Comparison of ENCODE assay signal across 14 cellular contexts in the genomic region with DNA sequence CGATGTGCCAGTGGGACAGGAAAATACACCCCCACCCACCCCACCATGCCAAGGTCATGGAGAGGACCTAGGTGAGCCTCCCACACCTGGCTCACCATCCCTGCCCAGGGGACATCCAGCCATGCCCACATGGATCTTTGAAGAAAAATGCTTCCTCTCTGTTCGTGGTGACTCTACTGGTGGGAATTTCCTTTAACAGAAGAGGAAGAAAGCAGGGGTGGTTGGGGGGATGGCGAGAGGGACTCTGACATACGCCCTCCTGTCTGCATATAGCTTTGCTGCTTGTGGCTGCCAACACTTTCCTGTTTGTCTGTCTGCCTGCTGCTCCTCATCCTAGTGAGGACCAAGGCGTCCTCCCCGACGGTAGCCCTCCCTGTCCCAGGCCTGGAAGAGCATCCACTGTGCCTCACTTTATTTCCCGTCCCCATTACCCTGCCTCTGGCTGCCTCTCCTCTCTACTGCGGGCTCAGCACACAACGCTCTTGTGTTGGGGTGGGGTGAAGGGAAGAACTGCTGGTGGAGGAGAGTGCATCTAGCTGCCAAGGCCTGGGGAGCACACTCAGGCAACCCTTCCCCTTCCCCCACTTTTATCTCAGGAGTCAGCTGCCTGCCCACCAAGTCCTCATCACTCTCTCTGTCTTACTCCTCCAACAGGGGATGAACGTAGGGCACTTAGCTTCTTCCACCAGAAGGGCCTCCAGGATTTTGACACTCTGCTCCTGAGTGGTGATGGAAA. TPM values are rescaled to one million over a fixed set of nuclear protein-coding genes. Genes with fewer than 3 reads are reported as not detected.
DNase-seq lines count a peak whose midpoint lies in the region; ATAC-seq, FAIRE-seq and TF ChIP-seq lines count a peak whose summit lies in the region.
"Had no signal": no experiment of that assay in that cellular context is flagged by ENCODE, and none has a peak within 500 bp of the region (broad histone marks: within the 10 kb centered on the region; RNA-seq: fewer than 3 reads in every experiment).

No MANE protein-coding gene starts in this region.

- DNase-seq in natural killer cell treated with Interleukin-12 subunit alpha and Interleukin-12 subunit beta and Interleukin-15 and Interleukin-18, amount 100 ng/mL, for 72 hours (ENCODE audit: low spot score): no peak
- no peak for DNase-seq in natural killer cell
- DNase-seq in OCI-LY7 (ENCODE audit: low spot score): peak; percentile 43
- DNase-seq in K562 (ENCODE audit: extremely low read depth in 1 of 4, low spot score in 3 of 4): no peak
- no peak for DNase-seq in tibial nerve (ENCODE audit: low spot score in 2 of 2)
- no peak for DNase-seq in MCF 10A (ENCODE audit: unreplicated experiment)
- DNase-seq: glutamatergic neuron; NCI-H1694; NCI-H69; right cardiac atrium; stimulated activated CD4-positive, alpha-beta T cell treated with anti-CD3 and anti-CD28 coated beads, Interleukin-4, amount 100 ng/mL, for 4 hours; stomach had no signal

- no peaks in the 10 kb centered on the region for H3K36me3 Mint-ChIP-seq in natural killer cell treated with Interleukin-12 subunit alpha and Interleukin-12 subunit beta and Interleukin-15 and Interleukin-18, amount 100 ng/mL, for 72 hours
- H3K36me3 Mint-ChIP-seq in natural killer cell: no peaks in the 10 kb centered on the region
- peaks cover under 1% of the 10 kb centered on the region for H3K36me3 Mint-ChIP-seq in MCF 10A (ENCODE audit: insufficient read depth, unreplicated experiment)

- H3K27me3 ChIP-seq in K562 (ENCODE audit: control insufficient read depth in 2 of 2, insufficient read depth in 2 of 2, low read length in 2 of 2): no peaks in the 10 kb centered on the region; a peak in 1 of 5 replicates
- H3K27me3 ChIP-seq in thymus (ENCODE audit: control insufficient read depth, insufficient read depth): no peaks in the 10 kb centered on the region
- H3K27me3 ChIP-seq in tibial nerve: no peaks in the 10 kb centered on the region

- TF ChIP-seq CTCF in natural killer cell (IDR thresholded peaks at IDR 0.05) (no peak), OCI-LY7 (conservative IDR thresholded peaks at IDR 0.05; ENCODE audit: low read length) (no peak), K562 (IDR thresholded peaks at IDR 0.05 in 2 of 3, conservative IDR thresholded peaks at IDR 0.05 in 1 of 3; ENCODE audit: insufficient read depth in 2 of 3, low read depth in 1 of 3, low read length in 3 of 3) (no peak), tibial nerve (IDR thresholded peaks at IDR 0.05) (no peak), MCF 10A (IDR thresholded peaks at IDR 0.05; ENCODE audit: unreplicated experiment) (no peak)

- H3K27ac ChIP-seq in OCI-LY7 (ENCODE audit: low read depth, low read length, poor library complexity, severe bottlenecking): peak overlapping the region; percentile 95
- no peak overlapping the region for H3K27ac ChIP-seq in K562 (ENCODE audit: extremely low read depth, low read depth, low read length)
- H3K27ac ChIP-seq in thymus (ENCODE audit: low read depth): peak overlapping the region; percentile 39
- H3K27ac ChIP-seq in tibial nerve: no peak overlapping the region

- no peaks in the 10 kb centered on the region for H3K9me1 ChIP-seq in K562 (ENCODE audit: control insufficient read depth, insufficient read depth, low read length)

- CTCF ChIA-PET in OCI-LY7 (lab: Charles Lee; ENCODE audit: unreplicated experiment) (interaction anchor here (0.9 to 1.5 kb wide), 2 partner anchors 9 to 69 kb away, joined by 3 to 4 read pairs; no protein-coding TSS in a partner anchor), K562 (lab: Yijun Ruan, JAX; ENCODE audit: low intra/inter-chr PET ratio) (interaction anchor here (0.6 kb wide), 1 partner anchor 39 kb away, joined by 3 read pairs; no protein-coding TSS in a partner anchor), MCF 10A (lab: Yijun Ruan, JAX) (interaction anchor here (0.7 to 46.2 kb wide), 6 partner anchors 10 to 500 kb away, joined by 3 to 1892 read pairs (median 7); partner anchors contain the start of gene MEX3A)

- H3K79me2 ChIP-seq in OCI-LY7 (ENCODE audit: insufficient read depth, low read depth, low read length) (peaks cover 74% of the 10 kb centered on the region), K562 (ENCODE audit: control insufficient read depth, insufficient read depth, low read length) (no peaks in the 10 kb centered on the region)

- no peaks in the 10 kb centered on the region for H3K9me3 ChIP-seq in OCI-LY7 (ENCODE audit: low read length)
- no peaks in the 10 kb centered on the region for H3K9me3 ChIP-seq in K562 (replicated peaks; ENCODE audit: control insufficient read depth, insufficient read depth, low read depth, low read length)
- no peaks in the 10 kb centered on the region for H3K9me3 ChIP-seq in thymus (ENCODE audit: control insufficient read depth)
- H3K9me3 ChIP-seq in tibial nerve: no peaks in the 10 kb centered on the region
- H3K9me3 ChIP-seq: stomach had no signal

- H3K27ac Mint-ChIP-seq in natural killer cell treated with Interleukin-12 subunit alpha and Interleukin-12 subunit beta and Interleukin-15 and Interleukin-18, amount 100 ng/mL, for 72 hours: peak overlapping the region; percentile 33 to 53
- no peak overlapping the region for H3K27ac Mint-ChIP-seq in natural killer cell
- H3K27ac Mint-ChIP-seq in MCF 10A (ENCODE audit: low read depth, unreplicated experiment): no peak overlapping the region

- no peak for TF ChIP-seq POLR2A in K562 (conservative IDR thresholded peaks at IDR 0.05)
- TF ChIP-seq POLR2A in tibial nerve (IDR thresholded peaks at IDR 0.05): no peak

- H3K4me1 Mint-ChIP-seq in natural killer cell treated with Interleukin-12 subunit alpha and Interleukin-12 subunit beta and Interleukin-15 and Interleukin-18, amount 100 ng/mL, for 72 hours (ENCODE audit: low read depth in 2 of 2): peaks cover 43 to 48% of the 10 kb centered on the region in 2 donors
- peaks cover 5 to 16% of the 10 kb centered on the region in 2 donors for H3K4me1 Mint-ChIP-seq in natural killer cell
- H3K4me1 Mint-ChIP-seq in MCF 10A (ENCODE audit: insufficient read depth, unreplicated experiment): peaks cover 4% of the 10 kb centered on the region

- H2AFZ ChIP-seq in OCI-LY7 (ENCODE audit: low read length): no peak overlapping the region
- H2AFZ ChIP-seq in K562 (ENCODE audit: low read depth, low read length): no peak overlapping the region

- intact Hi-C loops in natural killer cell (cut with micrococcal nuclease): no loop called here
- intact Hi-C loops in OCI-LY7 (cut with micrococcal nuclease; ENCODE audit: unreplicated experiment): loop anchor here (2.0 to 5.0 kb wide), 3 partner anchors 37 to 346 kb away; partner anchors contain the start of genes MEF2D and PMF1
- intact Hi-C loops in K562 (cut with micrococcal nuclease): no loop called here
- intact Hi-C loops in MCF 10A (cut with micrococcal nuclease): no loop called here

- peak overlapping the region in 1 of 2 experiments; percentile 79; a peak in 1 of 4 replicates for H3K9ac ChIP-seq in K562 (ENCODE audit: insufficient read depth in 1 of 2, low read depth in 2 of 2, low read length in 2 of 2)

- H3K4me1 ChIP-seq in OCI-LY7 (ENCODE audit: insufficient read depth, low read length, poor library complexity, severe bottlenecking) (peaks cover 81% of the 10 kb centered on the region), K562 (replicated peaks in 1 of 2; ENCODE audit: control insufficient read depth in 2 of 2, insufficient read depth in 2 of 2, low read length in 2 of 2) (peaks cover 8 to 17% of the 10 kb centered on the region in 2 experiments; a peak in 4 of 5 replicates), thymus (ENCODE audit: control insufficient read depth, insufficient read depth, low read length) (peaks cover 6% of the 10 kb centered on the region), tibial nerve (peaks cover 0 to 14% (median 4%) of the 10 kb centered on the region in 4 donors)

- no peaks in the 10 kb centered on the region for H3K9me3 Mint-ChIP-seq in natural killer cell treated with Interleukin-12 subunit alpha and Interleukin-12 subunit beta and Interleukin-15 and Interleukin-18, amount 100 ng/mL, for 72 hours
- H3K9me3 Mint-ChIP-seq in natural killer cell (no peaks in the 10 kb centered on the region), MCF 10A (ENCODE audit: unreplicated experiment) (no peaks in the 10 kb centered on the region)

- H3K27me3 Mint-ChIP-seq in natural killer cell treated with Interleukin-12 subunit alpha and Interleukin-12 subunit beta and Interleukin-15 and Interleukin-18, amount 100 ng/mL, for 72 hours: peaks cover 0 to 4% of the 10 kb centered on the region in 2 donors
- peaks cover 0 to 7% of the 10 kb centered on the region in 2 donors for H3K27me3 Mint-ChIP-seq in natural killer cell (ENCODE audit: low read depth in 2 of 2)
- H3K27me3 Mint-ChIP-seq in MCF 10A (ENCODE audit: insufficient read depth, unreplicated experiment): peaks cover 12% of the 10 kb centered on the region

- H3K4me2 ChIP-seq in OCI-LY7 (ENCODE audit: low read length): peak overlapping the region; percentile 85
- H3K4me2 ChIP-seq in K562 (ENCODE audit: insufficient read depth, low read length): no peak overlapping the region

- no peak for TF ChIP-seq EP300 in K562 (IDR thresholded peaks at IDR 0.05; ENCODE audit: low read length)
- TF ChIP-seq EP300 in tibial nerve (IDR thresholded peaks at IDR 0.05): no peak

- TF ChIP-seq RAD21 in K562 (CRISPR knock-in tag; conservative IDR thresholded peaks at IDR 0.05 in 1 of 2, IDR thresholded peaks at IDR 0.05 in 1 of 2): no peak

- POLR2A ChIA-PET in OCI-LY7 (lab: Charles Lee) (interaction anchor here (0.7 to 3.5 kb wide), 5 partner anchors 8 to 178 kb away, joined by 3 to 22 read pairs (median 3); partner anchors contain the start of gene PMF1), K562 (lab: Yijun Ruan, JAX) (interaction anchor here (0.6 to 3.1 kb wide), 7 partner anchors 8 to 87 kb away, joined by 3 to 15 read pairs (median 4); partner anchors contain the start of gene PMF1), MCF 10A (lab: Yijun Ruan, JAX) (interaction anchor here (0.7 to 1.0 kb wide), 3 partner anchors 8 to 78 kb away, joined by 3 to 4 read pairs (median 3); no protein-coding TSS in a partner anchor)

- BruUV-seq in OCI-LY7 (replicated peaks; lab: Mats Ljungman, UMichigan) (no TSS peak), K562 (replicated peaks; lab: Mats Ljungman, UMichigan) (no TSS peak), MCF 10A (replicated peaks; lab: Mats Ljungman, UMichigan) (no TSS peak)

- in situ Hi-C loops in K562 (cut with MboI): no loop called here

- no peak for ATAC-seq in natural killer cell treated with Interleukin-12 subunit alpha and Interleukin-12 subunit beta and Interleukin-15 and Interleukin-18, amount 100 ng/mL, for 72 hours
- ATAC-seq in natural killer cell (no peak), K562 (no peak), GM21381 (IDR thresholded peaks at IDR 0.05; ENCODE audit: unreplicated experiment) (no peak)
- ATAC-seq: right cardiac atrium had no signal

- H3K36me3 ChIP-seq in OCI-LY7 (ENCODE audit: insufficient read depth, low read length) (peaks cover 51% of the 10 kb centered on the region), K562 (ENCODE audit: control insufficient read depth, insufficient read depth, low read length) (no peaks in the 10 kb centered on the region), thymus (ENCODE audit: control insufficient read depth, insufficient read depth) (no peaks in the 10 kb centered on the region), tibial nerve (no peaks in the 10 kb centered on the region)

- FAIRE-seq in K562 (lab: Jason Lieb, UNC): no peak

- H3K4me3 ChIP-seq in OCI-LY7 (ENCODE audit: low read depth, low read length, poor library complexity, severe bottlenecking) (peak overlapping the region; percentile 78), K562 (no peak overlapping the region), thymus (ENCODE audit: low read length) (no peak overlapping the region), tibial nerve (no peak overlapping the region)

- 22% methylated on average over 10 of the region's 11 CpGs for WGBS in K562 (ENCODE audit: insufficient coverage, low coverage, missing lambda C conversion rate)
- WGBS in thymus: 44% methylated on average over 11 of the region's 11 CpGs
- 50 to 63% methylated on average over 11 of the region's 11 CpGs for WGBS in tibial nerve, 2 donors

- H4K20me1 ChIP-seq in OCI-LY7 (ENCODE audit: insufficient read depth, low read length) (no peaks in the 10 kb centered on the region), K562 (replicated peaks; ENCODE audit: control insufficient read depth, insufficient read depth, low read length) (no peaks in the 10 kb centered on the region)

- H3K4me3 Mint-ChIP-seq in natural killer cell treated with Interleukin-12 subunit alpha and Interleukin-12 subunit beta and Interleukin-15 and Interleukin-18, amount 100 ng/mL, for 72 hours: peak overlapping the region; percentile 57
- H3K4me3 Mint-ChIP-seq in natural killer cell (no peak overlapping the region), MCF 10A (ENCODE audit: unreplicated experiment) (no peak overlapping the region)

- no peaks in the 10 kb centered on the region for H3K9me2 ChIP-seq in OCI-LY7 (ENCODE audit: insufficient read depth, low read length)

RNA-seq across cellular contexts. Expression of gene SEMA4A, which starts 2.5 kb away (rescaled TPM):
- total RNA-seq in natural killer cell treated with Interleukin-12 subunit alpha and Interleukin-12 subunit beta and Interleukin-15 and Interleukin-18, amount 100 ng/mL, for 72 hours: 10 to 100 TPM in 1 of 2 donors, 1 to 10 TPM in 1; 3.9 to 16.6 TPM
- total RNA-seq in natural killer cell (10 to 100 TPM in 1 of 3 donors, 1 to 10 TPM in 2; 2.6 to 13.0 (median 7.0) TPM), OCI-LY7 (2022) (196 and 205 TPM in 2 replicates), K562 (2014; rRNA removed) (0.45 and 0.49 TPM in 2 replicates), K562 (2014; rRNA removed; fragmentation: Illumina TruSeq; extraction: Trizol) (0.38 and 0.40 TPM in 2 replicates), K562 (2015; rRNA removed; fragmentation: Illumina TruSeq; extraction: Trizol) (0.40 and 0.72 TPM in 2 replicates), K562 (2021) (1.4 and 1.9 TPM in 2 replicates), tibial nerve (1 to 10 TPM; 1.8 to 4.6 (median 3.5) TPM), MCF 10A (2022) (1.5 and 4.7 TPM in 2 replicates)
- total RNA-seq in OCI-LY7 (2014; rRNA removed; shearing (Covaris generic)): 77.8 and 81.2 TPM in 2 replicates
- 2.6 and 4.3 TPM in 2 replicates for total RNA-seq in K562 (2011; cell fraction: chromatin; rRNA removed; ENCODE audit: low replicate concordance)
- total RNA-seq in K562 (2011; cell fraction: nucleolus; rRNA removed): 3.5 and 4.1 TPM in 2 replicates
- 3.1 and 4.4 TPM in 2 replicates for total RNA-seq in K562 (2011; cell fraction: nucleoplasm; rRNA removed)
- polyA plus RNA-seq in K562 (2011; rRNA removed) (1.7 and 3.2 TPM in 2 replicates), K562 (2014; fragmentation: Illumina TruSeq; extraction: Trizol) (0.79 and 1.1 TPM in 2 replicates), K562 (2014; fragmentation: Nextera tagmentation; extraction: Ambion mirVana) (under 1 TPM; 0.04 to 0.06 TPM), K562 (2014; rRNA removed) (1.0 and 1.5 TPM in 2 replicates), thymus (14.8 TPM)
- polyA plus RNA-seq in K562 (2011; cell fraction: cytosol; rRNA removed): 2.0 and 2.8 TPM in 2 replicates
- polyA plus RNA-seq in K562 (2011; cell fraction: nucleus; rRNA removed): 15.5 and 18.8 TPM in 2 replicates
- polyA plus RNA-seq in K562 (2012): 0.77 and 2.6 TPM in 2 replicates
- polyA minus RNA-seq in K562 (2011; rRNA and poly(A)+ RNA removed): 0.53 and 0.96 TPM in 2 replicates
- 1.7 and 2.1 TPM in 2 replicates for polyA minus RNA-seq in K562 (2011; cell fraction: cytosol; rRNA and poly(A)+ RNA removed)
- polyA minus RNA-seq in K562 (2011; cell fraction: nucleus; rRNA and poly(A)+ RNA removed): 1.3 and 2.0 TPM in 2 replicates

RNA-seq across cellular contexts. Expression of gene SLC25A44, which starts 38.0 kb away (rescaled TPM):
- total RNA-seq in natural killer cell treated with Interleukin-12 subunit alpha and Interleukin-12 subunit beta and Interleukin-15 and Interleukin-18, amount 100 ng/mL, for 72 hours: 10 to 100 TPM; 54.4 to 56.6 TPM
- total RNA-seq in natural killer cell (10 to 100 TPM; 17.1 to 49.2 (median 22.0) TPM), OCI-LY7 (2022) (22.5 and 26.1 TPM in 2 replicates), K562 (2014; rRNA removed) (9.0 and 13.9 TPM in 2 replicates), K562 (2014; rRNA removed; fragmentation: Illumina TruSeq; extraction: Trizol) (11.9 and 12.2 TPM in 2 replicates), K562 (2015; rRNA removed; fragmentation: Illumina TruSeq; extraction: Trizol) (12.2 and 12.5 TPM in 2 replicates), K562 (2021) (12.7 and 16.2 TPM in 2 replicates), tibial nerve (10 to 100 TPM in 3 of 4 donors, 1 to 10 TPM in 1; 9.4 to 25.5 (median 13.6) TPM), MCF 10A (2022) (28.7 and 32.3 TPM in 2 replicates)
- total RNA-seq in OCI-LY7 (2014; rRNA removed; shearing (Covaris generic)): 8.5 and 11.0 TPM in 2 replicates
- total RNA-seq in K562 (2011; cell fraction: chromatin; rRNA removed; ENCODE audit: low replicate concordance): 27.5 and 49.0 TPM in 2 replicates
- total RNA-seq in K562 (2011; cell fraction: nucleolus; rRNA removed): 26.7 and 31.0 TPM in 2 replicates
- 35.9 and 47.6 TPM in 2 replicates for total RNA-seq in K562 (2011; cell fraction: nucleoplasm; rRNA removed)
- polyA plus RNA-seq in K562 (2011; rRNA removed) (21.8 and 27.7 TPM in 2 replicates), K562 (2014; fragmentation: Illumina TruSeq; extraction: Trizol) (22.8 and 25.2 TPM in 2 replicates), K562 (2014; fragmentation: Nextera tagmentation; extraction: Ambion mirVana) (1 to 10 TPM; 4.4 to 7.5 TPM), K562 (2014; rRNA removed) (11.2 and 12.8 TPM in 2 replicates), thymus (10.7 TPM)
- polyA plus RNA-seq in K562 (2011; cell fraction: cytosol; rRNA removed): 18.8 and 22.8 TPM in 2 replicates
- 22.5 and 23.8 TPM in 2 replicates for polyA plus RNA-seq in K562 (2011; cell fraction: nucleus; rRNA removed)
- polyA plus RNA-seq in K562 (2012): 8.6 and 12.8 TPM in 2 replicates
- 22.9 and 29.2 TPM in 2 replicates for polyA minus RNA-seq in K562 (2011; rRNA and poly(A)+ RNA removed)
- 9.1 and 11.3 TPM in 2 replicates for polyA minus RNA-seq in K562 (2011; cell fraction: cytosol; rRNA and poly(A)+ RNA removed)
- polyA minus RNA-seq in K562 (2011; cell fraction: nucleus; rRNA and poly(A)+ RNA removed): 7.4 and 9.0 TPM in 2 replicates

RNA-seq across cellular contexts. Expression of gene LMNA, which starts 41.4 kb away (rescaled TPM):
- total RNA-seq in natural killer cell treated with Interleukin-12 subunit alpha and Interleukin-12 subunit beta and Interleukin-15 and Interleukin-18, amount 100 ng/mL, for 72 hours: 10 to 100 TPM; 21.4 to 67.6 TPM
- 100 to 1,000 TPM; 201 to 504 (median 273) TPM for total RNA-seq in natural killer cell
- 12.9 and 14.3 TPM in 2 replicates for total RNA-seq in OCI-LY7 (2014; rRNA removed; shearing (Covaris generic))
- 5.0 and 6.5 TPM in 2 replicates for total RNA-seq in OCI-LY7 (2022)
- total RNA-seq in K562 (2011; cell fraction: chromatin; rRNA removed; ENCODE audit: low replicate concordance): 84.8 and 209 TPM in 2 replicates
- 154 and 172 TPM in 2 replicates for total RNA-seq in K562 (2011; cell fraction: nucleolus; rRNA removed)
- total RNA-seq in K562 (2011; cell fraction: nucleoplasm; rRNA removed): 95.4 and 117 TPM in 2 replicates
- 250 and 267 TPM in 2 replicates for total RNA-seq in K562 (2014; rRNA removed)
- 41.3 and 44.0 TPM in 2 replicates for total RNA-seq in K562 (2014; rRNA removed; fragmentation: Illumina TruSeq; extraction: Trizol)
- 89.1 and 97.7 TPM in 2 replicates for total RNA-seq in K562 (2015; rRNA removed; fragmentation: Illumina TruSeq; extraction: Trizol)
- 347 and 354 TPM in 2 replicates for total RNA-seq in K562 (2021)
- polyA plus RNA-seq in K562 (2011; rRNA removed): 88.2 and 129 TPM in 2 replicates
- 116 and 274 TPM in 2 replicates for polyA plus RNA-seq in K562 (2011; cell fraction: cytosol; rRNA removed)
- 154 and 164 TPM in 2 replicates for polyA plus RNA-seq in K562 (2011; cell fraction: nucleus; rRNA removed)
- 193 TPM in 2 replicates for polyA plus RNA-seq in K562 (2012)
- 77.1 and 104 TPM in 2 replicates for polyA plus RNA-seq in K562 (2014; fragmentation: Illumina TruSeq; extraction: Trizol)
- 1 to 10 TPM in 1 of 2 experiments, under 1 TPM in 1; 1.00 to 4.5 TPM for polyA plus RNA-seq in K562 (2014; fragmentation: Nextera tagmentation; extraction: Ambion mirVana)
- 123 and 166 TPM in 2 replicates for polyA plus RNA-seq in K562 (2014; rRNA removed)
- 104 and 109 TPM in 2 replicates for polyA minus RNA-seq in K562 (2011; rRNA and poly(A)+ RNA removed)
- polyA minus RNA-seq in K562 (2011; cell fraction: cytosol; rRNA and poly(A)+ RNA removed): 151 and 176 TPM in 2 replicates
- 47.4 and 69.6 TPM in 2 replicates for polyA minus RNA-seq in K562 (2011; cell fraction: nucleus; rRNA and poly(A)+ RNA removed)
- 68.3 TPM for polyA plus RNA-seq in thymus
- total RNA-seq in tibial nerve: 100 to 1,000 TPM; 371 to 501 (median 419) TPM
- 620 and 716 TPM in 2 replicates for total RNA-seq in MCF 10A (2022)

RNA-seq across cellular contexts. Expression of gene PMF1, which starts 56.9 kb away (rescaled TPM):
- total RNA-seq in natural killer cell treated with Interleukin-12 subunit alpha and Interleukin-12 subunit beta and Interleukin-15 and Interleukin-18, amount 100 ng/mL, for 72 hours: 100 to 1,000 TPM in 1 of 2 donors, 10 to 100 TPM in 1; 90.6 to 105 TPM
- total RNA-seq in natural killer cell (10 to 100 TPM; 61.5 to 70.3 (median 64.0) TPM), OCI-LY7 (2022) (67.5 and 75.5 TPM in 2 replicates), K562 (2014; rRNA removed) (88.4 and 88.8 TPM in 2 replicates), K562 (2014; rRNA removed; fragmentation: Illumina TruSeq; extraction: Trizol) (44.2 and 50.3 TPM in 2 replicates), K562 (2015; rRNA removed; fragmentation: Illumina TruSeq; extraction: Trizol) (61.5 and 63.0 TPM in 2 replicates), K562 (2021) (69.8 and 71.0 TPM in 2 replicates), tibial nerve (10 to 100 TPM; 41.7 to 67.1 (median 49.1) TPM), MCF 10A (2022) (51.0 and 77.7 TPM in 2 replicates)
- total RNA-seq in OCI-LY7 (2014; rRNA removed; shearing (Covaris generic)): 82.5 and 88.3 TPM in 2 replicates
- 31.8 and 57.2 TPM in 2 replicates for total RNA-seq in K562 (2011; cell fraction: chromatin; rRNA removed; ENCODE audit: low replicate concordance)
- 34.9 and 36.7 TPM in 2 replicates for total RNA-seq in K562 (2011; cell fraction: nucleolus; rRNA removed)
- 40.1 and 51.5 TPM in 2 replicates for total RNA-seq in K562 (2011; cell fraction: nucleoplasm; rRNA removed)
- polyA plus RNA-seq in K562 (2011; rRNA removed) (74.1 and 79.0 TPM in 2 replicates), K562 (2014; fragmentation: Illumina TruSeq; extraction: Trizol) (80.5 and 82.2 TPM in 2 replicates), K562 (2014; fragmentation: Nextera tagmentation; extraction: Ambion mirVana) (10 to 100 TPM in 1 of 2 experiments, 1 to 10 TPM in 1; 9.4 to 18.9 TPM), K562 (2014; rRNA removed) (89.5 and 92.9 TPM in 2 replicates), thymus (67.4 TPM)
- 146 and 169 TPM in 2 replicates for polyA plus RNA-seq in K562 (2011; cell fraction: cytosol; rRNA removed)
- polyA plus RNA-seq in K562 (2011; cell fraction: nucleus; rRNA removed): 53.6 and 54.3 TPM in 2 replicates
- 52.9 and 60.4 TPM in 2 replicates for polyA plus RNA-seq in K562 (2012)
- 28.4 and 28.8 TPM in 2 replicates for polyA minus RNA-seq in K562 (2011; rRNA and poly(A)+ RNA removed)
- polyA minus RNA-seq in K562 (2011; cell fraction: cytosol; rRNA and poly(A)+ RNA removed): 22.6 and 27.6 TPM in 2 replicates
- 7.7 and 9.9 TPM in 2 replicates for polyA minus RNA-seq in K562 (2011; cell fraction: nucleus; rRNA and poly(A)+ RNA removed)

Comparison
In these comparisons a context has a peak if more than half of its experiments do, and no peak if none do; other contexts are left out.
1. H3K27ac Mint-ChIP-seq: peak in natural killer cell treated with Interleukin-12 subunit alpha and Interleukin-12 subunit beta and Interleukin-15 and Interleukin-18, amount 100 ng/mL, for 72 hours (2 of 2); none in natural killer cell (0 of 2) and MCF 10A (single experiment).
2. H3K27ac ChIP-seq: peak in OCI-LY7 (single experiment) and thymus (single experiment); none in K562 (single experiment) and tibial nerve (0 of 4).
3. RNA of gene SEMA4A, which starts 2.5 kb away (total RNA-seq): 77.8 to 205 TPM in OCI-LY7; 3.9 to 16.6 TPM in natural killer cell treated with Interleukin-12 subunit alpha and Interleukin-12 subunit beta and Interleukin-15 and Interleukin-18, amount 100 ng/mL, for 72 hours, 2.6 to 13.0 TPM in natural killer cell, 1.8 to 4.6 TPM in tibial nerve, 1.5 to 4.7 TPM in MCF 10A and 0.38 to 4.4 TPM in K562; every median in the first group is over 4 times any median in the second.